Comparison of ENCODE assay signal across 31 cellular contexts in genomic region chr18:75235891-75236290, GRCh38.
"Had no signal": no experiment of that assay in that cellular context is flagged by ENCODE, and none has a peak within 500 bp of the region (broad histone marks: within the 10 kb centered on the region; RNA-seq: fewer than 3 reads in every experiment).

No MANE protein-coding gene starts in this region.

- H3K36me3 Mint-ChIP-seq: activated CD4-positive, alpha-beta memory T cell treated with anti-CD3 and anti-CD28 coated beads for 36 hours had no signal

- H3K36me3 ChIP-seq: adrenal gland, gastrocnemius medialis had no signal

- H3K9me3 ChIP-seq: adrenal gland, body of pancreas, esophagus muscularis mucosa, gastrocnemius medialis had no signal

- H3K27me3 Mint-ChIP-seq: activated CD4-positive, alpha-beta memory T cell treated with anti-CD3 and anti-CD28 coated beads for 36 hours; activated CD4-positive, alpha-beta T cell treated with anti-CD3 and anti-CD28 coated beads for 36 hours; activated CD4-positive, alpha-beta T cell treated with anti-CD3 and anti-CD28 coated beads, Interleukin-2, amount 10 ng/mL, durations not matched to agents 24 days and 14 days; activated CD8-positive, alpha-beta memory T cell treated with anti-CD3 and anti-CD28 coated beads, Interleukin-2, amount 10 ng/mL, durations not matched to agents 7 days and 5 days; activated naive CD4-positive, alpha-beta T cell treated with anti-CD3 and anti-CD28 coated beads, Interleukin-2, amount 50 U/mL, for 24 hours; activated naive CD8-positive, alpha-beta T cell treated with anti-CD3 and anti-CD28 coated beads for 36 hours; activated naive CD8-positive, alpha-beta T cell treated with anti-CD3 and anti-CD28 coated beads, Interleukin-2, amount 50 U/mL, for 24 hours; effector memory CD8-positive, alpha-beta T cell had no signal

- ATAC-seq: activated CD4-positive, alpha-beta T cell treated with anti-CD3 and anti-CD28 coated beads for 36 hours; activated CD8-positive, alpha-beta memory T cell treated with anti-CD3 and anti-CD28 coated beads, Interleukin-2, amount 10 ng/mL, durations not matched to agents 7 days and 5 days; activated CD8-positive, alpha-beta T cell treated with anti-CD3 and anti-CD28 coated beads, Interleukin-2, amount 10 ng/mL, durations not matched to agents 7 days and 5 days; activated naive CD8-positive, alpha-beta T cell treated with anti-CD3 and anti-CD28 coated beads, Interleukin-2, amount 50 U/mL, for 24 hours; body of pancreas; effector memory CD8-positive, alpha-beta T cell; foreskin keratinocyte; gastrocnemius medialis had no signal

- DNase-seq: activated CD4-positive, alpha-beta memory T cell treated with anti-CD3 and anti-CD28 coated beads for 36 hours; activated CD4-positive, alpha-beta T cell treated with anti-CD3 and anti-CD28 coated beads for 36 hours; activated CD4-positive, alpha-beta T cell treated with anti-CD3 and anti-CD28 coated beads, Interleukin-2, amount 10 ng/mL, durations not matched to agents 24 days and 14 days; activated CD4-positive, CD25-positive, alpha-beta regulatory T cell; activated CD4-positive, CD25-positive, alpha-beta regulatory T cell treated with anti-CD3 and anti-CD28 coated beads, Interleukin-2, amount 50 U/mL, for 72 hours; activated CD8-positive, alpha-beta memory T cell treated with anti-CD3 and anti-CD28 coated beads, Interleukin-2, amount 10 ng/mL, durations not matched to agents 7 days and 5 days; activated CD8-positive, alpha-beta memory T cell treated with anti-CD3 and anti-CD28 coated beads, Interleukin-2, amount 50 U/mL, for 4 hours; activated CD8-positive, alpha-beta T cell treated with anti-CD3 and anti-CD28 coated beads, Interleukin-2, amount 10 ng/mL, durations not matched to agents 7 days and 5 days; activated effector memory CD4-positive, alpha-beta T cell treated with anti-CD3 and anti-CD28 coated beads, Interleukin-2, amount 50 U/mL, for 16 hours; activated naive CD4-positive, alpha-beta T cell treated with anti-CD3 and anti-CD28 coated beads for 36 hours; activated naive CD8-positive, alpha-beta T cell treated with anti-CD3 and anti-CD28 coated beads for 36 hours; activated naive CD8-positive, alpha-beta T cell treated with anti-CD3 and anti-CD28 coated beads, Interleukin-2, amount 50 U/mL, for 24 hours; activated T-cell treated with anti-CD3 and anti-CD28 coated beads, Interleukin-2, amount 50 U/mL, for 1 hour; activated T-cell treated with anti-CD3 and anti-CD28 coated beads, Interleukin-2, amount 50 U/mL, for 48 hours; adrenal gland; amygdala; aorta; body of pancreas; caudate nucleus; cortex of kidney; dermis blood vessel endothelial cell; effector CD4-positive, alpha-beta T cell; effector memory CD8-positive, alpha-beta T cell; erythroblast; foreskin keratinocyte; gastrocnemius medialis; T-helper 2 cell had no signal

- H3K9me3 Mint-ChIP-seq: activated CD4-positive, alpha-beta memory T cell treated with anti-CD3 and anti-CD28 coated beads for 36 hours; activated CD4-positive, alpha-beta T cell treated with anti-CD3 and anti-CD28 coated beads, Interleukin-2, amount 10 ng/mL, durations not matched to agents 24 days and 14 days; activated naive CD4-positive, alpha-beta T cell treated with anti-CD3 and anti-CD28 coated beads for 36 hours; activated naive CD4-positive, alpha-beta T cell treated with anti-CD3 and anti-CD28 coated beads, Interleukin-2, amount 50 U/mL, for 24 hours; activated naive CD8-positive, alpha-beta T cell treated with anti-CD3 and anti-CD28 coated beads for 36 hours; activated naive CD8-positive, alpha-beta T cell treated with anti-CD3 and anti-CD28 coated beads, Interleukin-2, amount 50 U/mL, for 24 hours; activated T-helper 1 cell treated with anti-CD3 and anti-CD28 coated beads, Interleukin-12 subunit alpha, Interleukin-12 subunit beta, Interleukin-2, Interleukin-4 antibody, amounts not matched to agents 30 ng/mL and 10 ng/mL and 1 ng/mL, durations not matched to agents 14 hours and 24 hours and 36 hours; activated T-helper 2 cell treated with anti-CD3 and anti-CD28 coated beads, Interferon-gamma antibody, Interleukin-2, Interleukin-4, amounts not matched to agents 10 μg/mL and 5 μg/mL and 100 μg/mL, durations not matched to agents 14 hours and 24 hours and 36 hours; effector memory CD8-positive, alpha-beta T cell had no signal

- H3K27ac ChIP-seq: adrenal gland, body of pancreas, esophagus muscularis mucosa, foreskin keratinocyte, gastrocnemius medialis had no signal

- H3K4me1 ChIP-seq: foreskin keratinocyte had no signal

- H3K4me3 Mint-ChIP-seq: activated CD4-positive, alpha-beta memory T cell treated with anti-CD3 and anti-CD28 coated beads for 36 hours; activated CD4-positive, alpha-beta T cell treated with anti-CD3 and anti-CD28 coated beads for 36 hours; activated CD4-positive, alpha-beta T cell treated with anti-CD3 and anti-CD28 coated beads, Interleukin-2, amount 10 ng/mL, durations not matched to agents 24 days and 14 days; activated CD8-positive, alpha-beta memory T cell treated with anti-CD3 and anti-CD28 coated beads, Interleukin-2, amount 10 ng/mL, durations not matched to agents 7 days and 5 days; activated CD8-positive, alpha-beta T cell treated with anti-CD3 and anti-CD28 coated beads, Interleukin-2, amount 10 ng/mL, durations not matched to agents 7 days and 5 days; activated naive CD4-positive, alpha-beta T cell treated with anti-CD3 and anti-CD28 coated beads for 36 hours; activated naive CD4-positive, alpha-beta T cell treated with anti-CD3 and anti-CD28 coated beads, Interleukin-2, amount 50 U/mL, for 24 hours; activated naive CD8-positive, alpha-beta T cell treated with anti-CD3 and anti-CD28 coated beads for 36 hours; activated naive CD8-positive, alpha-beta T cell treated with anti-CD3 and anti-CD28 coated beads, Interleukin-2, amount 50 U/mL, for 24 hours; activated T-helper 1 cell treated with anti-CD3 and anti-CD28 coated beads, Interleukin-12 subunit alpha, Interleukin-12 subunit beta, Interleukin-2, Interleukin-4 antibody, amounts not matched to agents 30 ng/mL and 10 ng/mL and 1 ng/mL, durations not matched to agents 14 hours and 24 hours and 36 hours; effector memory CD8-positive, alpha-beta T cell had no signal

- H3K4me3 ChIP-seq: adrenal gland, body of pancreas, esophagus muscularis mucosa, gastrocnemius medialis had no signal

- H3K27me3 ChIP-seq: adrenal gland, body of pancreas, esophagus muscularis mucosa, foreskin keratinocyte, gastrocnemius medialis had no signal

- H3K27ac Mint-ChIP-seq: activated CD4-positive, alpha-beta memory T cell treated with anti-CD3 and anti-CD28 coated beads for 36 hours; activated CD4-positive, alpha-beta T cell treated with anti-CD3 and anti-CD28 coated beads for 36 hours; activated CD4-positive, alpha-beta T cell treated with anti-CD3 and anti-CD28 coated beads, Interleukin-2, amount 10 ng/mL, durations not matched to agents 24 days and 14 days; activated CD8-positive, alpha-beta memory T cell treated with anti-CD3 and anti-CD28 coated beads, Interleukin-2, amount 10 ng/mL, durations not matched to agents 7 days and 5 days; activated CD8-positive, alpha-beta T cell treated with anti-CD3 and anti-CD28 coated beads, Interleukin-2, amount 10 ng/mL, durations not matched to agents 7 days and 5 days; activated naive CD4-positive, alpha-beta T cell treated with anti-CD3 and anti-CD28 coated beads for 36 hours; activated naive CD4-positive, alpha-beta T cell treated with anti-CD3 and anti-CD28 coated beads, Interleukin-2, amount 50 U/mL, for 24 hours; activated naive CD8-positive, alpha-beta T cell treated with anti-CD3 and anti-CD28 coated beads for 36 hours; activated naive CD8-positive, alpha-beta T cell treated with anti-CD3 and anti-CD28 coated beads, Interleukin-2, amount 50 U/mL, for 24 hours; activated T-helper 1 cell treated with anti-CD3 and anti-CD28 coated beads, Interleukin-12 subunit alpha, Interleukin-12 subunit beta, Interleukin-2, Interleukin-4 antibody, amounts not matched to agents 30 ng/mL and 10 ng/mL and 1 ng/mL, durations not matched to agents 14 hours and 24 hours and 36 hours; activated T-helper 2 cell treated with anti-CD3 and anti-CD28 coated beads, Interferon-gamma antibody, Interleukin-2, Interleukin-4, amounts not matched to agents 10 μg/mL and 5 μg/mL and 100 μg/mL, durations not matched to agents 14 hours and 24 hours and 36 hours; effector memory CD8-positive, alpha-beta T cell had no signal
